Comparison of ENCODE assay signal across 1 cellular context in genomic region chr13:50230365-50230978, GRCh38.
A peak's percentile ranks its signal among the peaks of the same experiment; 100 is the strongest.
TF ChIP-seq lines count a peak whose summit lies in the region.

No MANE protein-coding gene starts in this region.

TF ChIP-seq in HepG2, 621 proteins besides CTCF, POLR2A, EP300 and RAD21 (continued from another document and continues in another):
- TF ChIP-seq SOX6 (IDR thresholded peaks at IDR 0.05) (no peak), SOX6 (CRISPR knock-in tag; IDR thresholded peaks at IDR 0.05) (peak; percentile 47; the same call in 1 of the 2 replicates), ZNF3 (CRISPR knock-in tag; IDR thresholded peaks at IDR 0.05) (no peak), ZNF317 (CRISPR knock-in tag; IDR thresholded peaks at IDR 0.05) (peak; percentile 41; the same call in 1 of the 2 replicates), ELF3 (CRISPR knock-in tag; IDR thresholded peaks at IDR 0.05) (peak; percentile 96), KLF16 (CRISPR knock-in tag; IDR thresholded peaks at IDR 0.05) (0 out of 4 replicates have a peak, but pooled peaks of 1 of the 2 experiments have one; percentile 42), ZNF678 (CRISPR knock-in tag; IDR thresholded peaks at IDR 0.05) (no peak), AHDC1 (CRISPR knock-in tag; IDR thresholded peaks at IDR 0.05; ENCODE audit: borderline replicate concordance) (peak; percentile 26; the same call in 1 of the 2 replicates), SIX1 (CRISPR knock-in tag; IDR thresholded peaks at IDR 0.05; ENCODE audit: borderline replicate concordance) (peak; percentile 38; the same call in 1 of the 2 replicates), HDAC2 (CRISPR knock-in tag; IDR thresholded peaks at IDR 0.05) (peak; percentile 64), ZNF672 (CRISPR knock-in tag; IDR thresholded peaks at IDR 0.05) (no peak), ZBTB43 (CRISPR knock-in tag; conservative IDR thresholded peaks at IDR 0.05) (0 out of 2 replicates have a peak, but pooled peaks have one; percentile 43), ZNF644 (CRISPR knock-in tag; IDR thresholded peaks at IDR 0.05; ENCODE audit: low read depth) (peak; percentile 89), SOX5 (CRISPR knock-in tag; IDR thresholded peaks at IDR 0.05; ENCODE audit: borderline replicate concordance) (peak; percentile 45; the same call in 1 of the 2 replicates), ZSCAN31 (CRISPR knock-in tag; IDR thresholded peaks at IDR 0.05; ENCODE audit: low read depth) (no peak), CEBPG (CRISPR knock-in tag; IDR thresholded peaks at IDR 0.05) (peak; percentile 96), ZNF253 (CRISPR knock-in tag; IDR thresholded peaks at IDR 0.05; ENCODE audit: borderline replicate concordance) (no peak), PLRG1 (conservative IDR thresholded peaks at IDR 0.05) (no peak), FOXK1 (CRISPR knock-in tag; IDR thresholded peaks at IDR 0.05; ENCODE audit: borderline replicate concordance, low read depth) (peak; percentile 25; the same call in 1 of the 2 replicates), IRF2 (CRISPR knock-in tag; IDR thresholded peaks at IDR 0.05) (peak; percentile 80), PHF5A (CRISPR knock-in tag; IDR thresholded peaks at IDR 0.05; ENCODE audit: low read depth, unreplicated experiment) (no peak), HOMEZ (CRISPR knock-in tag; IDR thresholded peaks at IDR 0.05; ENCODE audit: low read depth) (peak; percentile 92; the same call in 1 of the 2 replicates), MED1 (CRISPR knock-in tag; IDR thresholded peaks at IDR 0.05) (no peak), ZNF598 (CRISPR knock-in tag; IDR thresholded peaks at IDR 0.05; ENCODE audit: borderline replicate concordance) (no peak), MIXL1 (CRISPR knock-in tag; IDR thresholded peaks at IDR 0.05) (peak; percentile 40; the same call in 1 of the 2 replicates), NFE2L1 (CRISPR knock-in tag; IDR thresholded peaks at IDR 0.05; ENCODE audit: borderline replicate concordance) (no peak), KLF6 (CRISPR knock-in tag; IDR thresholded peaks at IDR 0.05) (peak; percentile 63; the same call in 1 of the 2 replicates), TBL1XR1 (IDR thresholded peaks at IDR 0.05; ENCODE audit: borderline replicate concordance, low read length, partially characterized antibody) (peak; percentile 49), SMC3 (IDR thresholded peaks at IDR 0.05; ENCODE audit: low read length) (peak; percentile 23; the same call in 1 of the 2 replicates), PAXIP1 (CRISPR knock-in tag; conservative IDR thresholded peaks at IDR 0.05) (0 out of 2 replicates have a peak, but pooled peaks have one; percentile 26), ZNF468 (CRISPR knock-in tag; IDR thresholded peaks at IDR 0.05) (no peak), ZBTB25 (CRISPR knock-in tag; IDR thresholded peaks at IDR 0.05) (0 out of 2 replicates have a peak, but pooled peaks have one; percentile 42), NCOA2 (CRISPR knock-in tag; IDR thresholded peaks at IDR 0.05) (0 out of 2 replicates have a peak, but pooled peaks have one; percentile 29), ZNF513 (CRISPR knock-in tag; conservative IDR thresholded peaks at IDR 0.05) (no peak), CEBPB (IDR thresholded peaks at IDR 0.05; ENCODE audit: borderline replicate concordance, low read depth, low read length) (peak; percentile 99), SMARCC2 (IDR thresholded peaks at IDR 0.05) (no peak), ARID5B (CRISPR knock-in tag; IDR thresholded peaks at IDR 0.05) (peak; percentile 80), SOX13 (IDR thresholded peaks at IDR 0.05) (no peak), SOX13 (CRISPR knock-in tag; conservative IDR thresholded peaks at IDR 0.05 in 1 of 2, IDR thresholded peaks at IDR 0.05 in 1 of 2) (0 out of 4 replicates have a peak, but pooled peaks of 1 of the 2 experiments have one; percentile 45)
